Comparison of ENCODE assay signal across 8 cellular contexts in the genomic region with DNA sequence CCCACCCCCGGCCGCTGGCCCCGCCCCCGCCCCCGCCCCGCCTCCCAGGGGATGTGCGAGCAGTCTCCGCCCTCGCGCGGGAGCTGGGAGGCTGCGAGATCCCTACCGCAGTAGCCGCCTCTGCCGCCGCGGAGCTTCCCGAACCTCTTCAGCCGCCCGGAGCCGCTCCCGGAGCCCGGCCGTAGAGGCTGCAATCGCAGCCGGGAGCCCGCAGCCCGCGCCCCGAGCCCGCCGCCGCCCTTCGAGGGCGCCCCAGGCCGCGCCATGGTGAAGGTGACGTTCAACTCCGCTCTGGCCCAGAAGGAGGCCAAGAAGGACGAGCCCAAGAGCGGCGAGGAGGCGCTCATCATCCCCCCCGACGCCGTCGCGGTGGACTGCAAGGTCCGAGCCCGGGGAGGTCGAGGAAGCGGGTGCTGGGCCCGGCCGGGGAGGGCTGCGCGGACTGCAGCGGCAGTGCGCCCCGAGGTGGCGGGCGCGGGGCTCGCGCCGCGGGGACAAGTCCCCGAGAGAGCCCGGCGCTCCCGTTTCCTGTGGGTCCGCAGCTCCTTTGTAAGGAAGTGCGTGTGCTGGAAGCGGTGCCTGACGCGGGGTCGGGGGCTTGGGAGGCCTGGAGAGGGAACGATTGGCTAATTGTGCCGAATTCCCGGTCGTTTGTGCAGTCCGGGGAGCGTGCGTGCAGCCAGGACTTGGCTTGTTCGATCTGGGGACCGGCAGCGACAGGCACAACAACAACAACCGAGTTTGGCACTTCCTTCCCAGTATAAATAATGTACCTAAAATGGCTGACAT. TPM values are rescaled to one million over a fixed set of nuclear protein-coding genes. Genes with fewer than 3 reads are reported as not detected.
DNase-seq lines count a peak whose midpoint lies in the region; ATAC-seq and TF ChIP-seq lines count a peak whose summit lies in the region.

A gene (plus strand): TSS at position 110 of the 789 bp plus-strand sequence. CDS start 155 bp downstream, at position 265.

- TF ChIP-seq POLR2A in GM15510 (IDR thresholded peaks at IDR 0.05; ENCODE audit: borderline replicate concordance, extremely low read depth, insufficient read length) (peak; percentile 33), right lobe of liver (IDR thresholded peaks at IDR 0.05) (peak; percentile 97)

- peak within 1 kb of the TSS; percentile 93 to 97 (median 97) for H3K4me3 ChIP-seq in right lobe of liver

- H3K27ac Mint-ChIP-seq in activated CD4-positive, alpha-beta T cell treated with anti-CD3 and anti-CD28 coated beads, Interleukin-2, amount 10 ng/mL, durations not matched to agents 7 days and 5 days, result peak within 1 kb of the TSS; percentile 97

- no peaks in the 10 kb centered on the region for H3K9me3 Mint-ChIP-seq in activated CD4-positive, alpha-beta T cell treated with anti-CD3 and anti-CD28 coated beads, Interleukin-2, amount 10 ng/mL, durations not matched to agents 7 days and 5 days

- H3K36me3 Mint-ChIP-seq in activated CD4-positive, alpha-beta T cell treated with anti-CD3 and anti-CD28 coated beads, Interleukin-2, amount 10 ng/mL, durations not matched to agents 7 days and 5 days (ENCODE audit: low read depth), result peaks cover 41% of the 10 kb centered on the region

- no peaks in the 10 kb centered on the region for H3K27me3 ChIP-seq in right lobe of liver

- intact Hi-C loops in right lobe of liver (cut with DNase I), result loop anchor here in 1 of 2 donors (10.0 kb wide), 1 partner anchor 108 kb away; no protein-coding TSS in a partner anchor

- POLR2A ChIA-PET in activated CD4-positive, alpha-beta T cell treated with anti-CD3 and anti-CD28 coated beads, Interleukin-2, amount 10 ng/mL, durations not matched to agents 7 days and 5 days (lab: Charles Lee), result interaction anchor here (0.7 kb wide), 1 partner anchor 106 kb away, joined by 3 read pairs; no protein-coding TSS in a partner anchor

- peak; percentile 58 for ATAC-seq in HG02973 (IDR thresholded peaks at IDR 0.05; ENCODE audit: unreplicated experiment)
- peak; percentile 81 to 93 (median 88) for ATAC-seq in right lobe of liver

- 0% methylated on average over 16 of the region's 87 CpGs for WGBS in right lobe of liver (ENCODE audit: insufficient coverage, low coverage, low lambda C conversion rate, missing lambda C conversion rate)

- H3K27me3 Mint-ChIP-seq in activated CD4-positive, alpha-beta T cell treated with anti-CD3 and anti-CD28 coated beads, Interleukin-2, amount 10 ng/mL, durations not matched to agents 7 days and 5 days, result peaks cover 18% of the 10 kb centered on the region

- CTCF ChIA-PET in activated CD4-positive, alpha-beta T cell treated with anti-CD3 and anti-CD28 coated beads, Interleukin-2, amount 10 ng/mL, durations not matched to agents 7 days and 5 days (lab: Charles Lee), result interaction anchor here (0.7 to 2.4 kb wide), 10 partner anchors 12 to 138 kb away, joined by 3 to 12 read pairs (median 3); a partner anchor contains a TSS

- DNase-seq in NCI-H446 treated with DMSO at 0.1 percent for 48 hours (lab: John Stamatoyannopoulos, UW) (peak; percentile 37), dermis microvascular lymphatic vessel endothelial cell (ENCODE audit: low read depth in 2 of 2) (peak; percentile 56 to 76), right lobe of liver (peak; percentile 90 to 92 (median 91))
- peak; percentile 62 for DNase-seq in activated CD4-positive, alpha-beta T cell treated with anti-CD3 and anti-CD28 coated beads, Interleukin-2, amount 10 ng/mL, durations not matched to agents 7 days and 5 days
- DNase-seq in stimulated activated CD4-positive, alpha-beta T cell treated with anti-CD3 and anti-CD28 coated beads, Interleukin-4, amount 100 ng/mL, for 48 hours (ENCODE audit: low read depth in 2 of 2), result peak; percentile 42 to 55

- H3K4me3 Mint-ChIP-seq in activated CD4-positive, alpha-beta T cell treated with anti-CD3 and anti-CD28 coated beads, Interleukin-2, amount 10 ng/mL, durations not matched to agents 7 days and 5 days, result peak within 1 kb of the TSS; percentile 93

- no peaks in the 10 kb centered on the region for H3K9me3 ChIP-seq in right lobe of liver

- H3K27ac ChIP-seq in 22Rv1 (peak within 1 kb of the TSS; percentile 71), right lobe of liver (peak within 1 kb of the TSS; percentile 99 to 100 (median 100))

- H3K4me1 ChIP-seq in right lobe of liver, result peaks cover 0 to 40% (median 12%) of the 10 kb centered on the region in 4 donors

- H3K4me1 Mint-ChIP-seq in activated CD4-positive, alpha-beta T cell treated with anti-CD3 and anti-CD28 coated beads, Interleukin-2, amount 10 ng/mL, durations not matched to agents 7 days and 5 days, result peaks cover 41% of the 10 kb centered on the region

- H3K36me3 ChIP-seq in right lobe of liver, result no peaks in the 10 kb centered on the region

- TF ChIP-seq CTCF in 22Rv1 (IDR thresholded peaks at IDR 0.05) (peak; percentile 51), right lobe of liver (IDR thresholded peaks at IDR 0.05) (peak; percentile 19 to 60 (median 44))

RNA-seq across cellular contexts. Expression of the gene that starts here (rescaled TPM):
- total RNA-seq in activated CD4-positive, alpha-beta T cell treated with anti-CD3 and anti-CD28 coated beads, Interleukin-2, amount 10 ng/mL, durations not matched to agents 7 days and 5 days, result 100 to 1,000 TPM; 259 to 317 TPM
- 228 and 495 TPM in 2 replicates for total RNA-seq in dermis microvascular lymphatic vessel endothelial cell
- total RNA-seq in right lobe of liver, result 100 to 1,000 TPM; 203 to 381 (median 320) TPM

Comparison
In these comparisons a context has a peak if more than half of its experiments do, and no peak if none do; other contexts are left out.
1. Peak in every context shown above with its lines: DNase-seq, ATAC-seq, H3K4me3 ChIP-seq and H3K27ac ChIP-seq.
2. DNase-seq: peak in every context shown above with its lines; median percentile 91 in right lobe of liver; 66 in dermis microvascular lymphatic vessel endothelial cell; 62 in activated CD4-positive, alpha-beta T cell treated with anti-CD3 and anti-CD28 coated beads, Interleukin-2, amount 10 ng/mL, durations not matched to agents 7 days and 5 days; 48 in stimulated activated CD4-positive, alpha-beta T cell treated with anti-CD3 and anti-CD28 coated beads, Interleukin-4, amount 100 ng/mL, for 48 hours; 37 in NCI-H446 treated with DMSO at 0.1 percent for 48 hours.